8 cellular contexts compared by ENCODE assay signal in genomic region chr10:68331455-68332258, GRCh38. TPM values are rescaled to one million over a fixed set of nuclear protein-coding genes. Genes with fewer than 3 reads are reported as not detected.
DNase-seq lines count a peak whose midpoint lies in the region; ATAC-seq and TF ChIP-seq lines count a peak whose summit lies in the region.

TSS of gene HNRNPH3 (plus strand) at chr10:68332064. CDS start at chr10:68337222, 5,158 bp downstream.

- TF ChIP-seq POLR2A in testis (IDR thresholded peaks at IDR 0.05) = peak; percentile 97

- no peaks in the 10 kb centered on the region for H3K9me3 ChIP-seq in osteoblast (ENCODE audit: low read depth, low read length)
- no peaks in the 10 kb centered on the region for H3K9me3 ChIP-seq in testis

- peak within 1 kb of the TSS; percentile 95 for H3K27ac ChIP-seq in osteoblast (ENCODE audit: low read depth, low read length)
- H3K27ac ChIP-seq in testis = peak within 1 kb of the TSS; percentile 99 to 100

- intact Hi-C loops in testis (cut with DNase I; ENCODE audit: low total_unique reads) = no loop called here

- H3K27ac Mint-ChIP-seq in activated naive CD8-positive, alpha-beta T cell = peak within 1 kb of the TSS; percentile 100
- peak within 1 kb of the TSS; percentile 100 for H3K27ac Mint-ChIP-seq in glutamatergic neuron (ENCODE audit: unreplicated experiment)

- TF ChIP-seq CTCF in GM12864 (IDR thresholded peaks at IDR 0.05; ENCODE audit: low read depth, low read length, missing control alignments) (no peak), glutamatergic neuron (IDR thresholded peaks at IDR 0.05; ENCODE audit: partially characterized antibody, unreplicated experiment) (no peak), osteoblast (IDR thresholded peaks at IDR 0.05; ENCODE audit: extremely low read depth, low read depth, low read length) (no peak), testis (IDR thresholded peaks at IDR 0.05) (peak in 1 of 3 experiments; percentile 2)

- no peaks in the 10 kb centered on the region for H3K27me3 Mint-ChIP-seq in activated naive CD8-positive, alpha-beta T cell
- peaks cover 20% of the 10 kb centered on the region for H3K27me3 Mint-ChIP-seq in glutamatergic neuron (ENCODE audit: unreplicated experiment)

- DNase-seq in GM12864 (ENCODE audit: low read depth) (peak; percentile 91), NCI-H1105 treated with DMSO at 0.1 percent for 48 hours (lab: John Stamatoyannopoulos, UW) (peak; percentile 90), SKM-1 treated with dmso at 0.1 percent for 144 hours (lab: John Stamatoyannopoulos, UW; ENCODE audit: unreplicated experiment) (peak; percentile 96), glutamatergic neuron (peak; percentile 99), osteoblast (ENCODE audit: insufficient read length, low spot score, missing footprints) (peak; percentile 96), testis (peak; percentile 99)

- WGBS in testis, 2 donors = 0 to 1% methylated on average over 40 to 73 of the region's 73 CpGs

- H3K4me1 Mint-ChIP-seq in activated naive CD8-positive, alpha-beta T cell (ENCODE audit: low read depth) = peaks cover 51% of the 10 kb centered on the region
- H3K4me1 Mint-ChIP-seq in glutamatergic neuron (ENCODE audit: low read depth, unreplicated experiment) = peaks cover 35% of the 10 kb centered on the region

- H3K4me1 ChIP-seq in osteoblast (ENCODE audit: insufficient read depth, low read length) (peaks cover 57% of the 10 kb centered on the region), testis (peaks cover 32% of the 10 kb centered on the region)

- peak; percentile 82 for ATAC-seq in HG02678 (IDR thresholded peaks at IDR 0.05; ENCODE audit: unreplicated experiment)

- H4K20me1 ChIP-seq in osteoblast (ENCODE audit: insufficient read depth, low read length) = peaks cover 42% of the 10 kb centered on the region

- peak within 1 kb of the TSS; percentile 100 for H3K4me3 Mint-ChIP-seq in activated naive CD8-positive, alpha-beta T cell
- H3K4me3 Mint-ChIP-seq in glutamatergic neuron (ENCODE audit: unreplicated experiment) = peak within 1 kb of the TSS; percentile 96

- H3K27me3 ChIP-seq in osteoblast (ENCODE audit: insufficient read depth, low read length) = no peaks in the 10 kb centered on the region
- no peaks in the 10 kb centered on the region for H3K27me3 ChIP-seq in testis

- peak within 1 kb of the TSS; percentile 92 for H3K4me2 ChIP-seq in osteoblast (ENCODE audit: insufficient read depth, low read length)

- H3K79me2 ChIP-seq in osteoblast (ENCODE audit: insufficient read depth, low read length) = peaks cover 62% of the 10 kb centered on the region

- peaks cover 3% of the 10 kb centered on the region for H3K9me3 Mint-ChIP-seq in activated naive CD8-positive, alpha-beta T cell (ENCODE audit: low read depth)
- H3K9me3 Mint-ChIP-seq in glutamatergic neuron (ENCODE audit: unreplicated experiment) = peaks cover 16% of the 10 kb centered on the region

- H3K36me3 ChIP-seq in osteoblast (ENCODE audit: insufficient read depth, low read length) (peaks cover under 1% of the 10 kb centered on the region), testis (ENCODE audit: low read depth, missing control alignments) (no peaks in the 10 kb centered on the region)

- H2AFZ ChIP-seq in osteoblast (ENCODE audit: low read length) = peak within 1 kb of the TSS; percentile 86

- H3K36me3 Mint-ChIP-seq in activated naive CD8-positive, alpha-beta T cell = peaks cover 17% of the 10 kb centered on the region
- H3K36me3 Mint-ChIP-seq in glutamatergic neuron (ENCODE audit: unreplicated experiment) = peaks cover 5% of the 10 kb centered on the region

- peak within 1 kb of the TSS; percentile 88 for H3K4me3 ChIP-seq in GM12864 (ENCODE audit: low read depth, low read length)
- peak within 1 kb of the TSS; percentile 93 for H3K4me3 ChIP-seq in osteoblast (ENCODE audit: insufficient read depth, low read length)
- H3K4me3 ChIP-seq in testis = peak within 1 kb of the TSS; percentile 85 to 98

RNA-seq across cellular contexts. Expression of gene HNRNPH3, which starts in this region (rescaled TPM):
- total RNA-seq in glutamatergic neuron (ENCODE audit: unreplicated experiment) (194 TPM), osteoblast (9.7 and 10.1 TPM in 2 replicates), testis (100 to 1,000 TPM in 1 of 2 donors, 10 to 100 TPM in 1; 87.9 to 103 TPM)
- polyA plus RNA-seq in testis (ENCODE audit: insufficient read depth, low read depth, low replicate concordance) = 220 TPM

Comparison
In these comparisons a context has a peak if more than half of its experiments do, and no peak if none do; other contexts are left out.
1. Peak in every context shown above with its lines: DNase-seq, ATAC-seq, H3K4me3 ChIP-seq and H3K27ac ChIP-seq.